8 cellular contexts compared by ENCODE assay signal in the genomic region with DNA sequence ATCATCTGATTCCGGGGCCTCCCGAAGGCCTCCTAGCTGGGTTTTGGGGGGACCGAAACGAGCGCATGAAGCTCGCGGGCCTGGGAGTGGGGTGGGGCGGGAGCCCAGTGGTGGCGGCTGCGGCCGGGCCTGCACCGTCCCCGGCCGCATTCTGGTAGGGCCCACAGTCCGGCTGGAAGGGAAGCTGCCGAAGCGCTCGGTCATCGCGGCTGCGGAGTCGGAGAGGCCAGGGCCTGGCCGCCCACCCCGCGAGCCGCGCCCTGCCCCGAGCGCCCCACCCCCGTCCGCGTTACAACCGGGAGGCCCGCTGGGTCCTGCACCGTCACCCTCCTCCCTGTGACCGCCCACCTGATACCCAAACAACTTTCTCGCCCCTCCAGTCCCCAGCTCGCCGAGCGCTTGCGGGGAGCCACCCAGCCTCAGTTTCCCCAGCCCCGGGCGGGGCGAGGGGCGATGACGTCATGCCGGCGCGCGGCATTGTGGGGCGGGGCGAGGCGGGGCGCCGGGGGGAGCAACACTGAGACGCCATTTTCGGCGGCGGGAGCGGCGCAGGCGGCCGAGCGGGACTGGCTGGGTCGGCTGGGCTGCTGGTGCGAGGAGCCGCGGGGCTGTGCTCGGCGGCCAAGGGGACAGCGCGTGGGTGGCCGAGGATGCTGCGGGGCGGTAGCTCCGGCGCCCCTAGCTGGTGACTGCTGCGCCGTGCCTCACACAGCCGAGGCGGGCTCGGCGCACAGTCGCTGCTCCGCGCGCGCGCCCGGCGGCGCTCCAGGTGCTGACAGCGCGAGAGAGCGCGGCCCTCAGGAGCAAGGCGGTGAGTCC. TPM values are rescaled to one million over a fixed set of nuclear protein-coding genes. Genes with fewer than 3 reads are reported as not detected.
DNase-seq lines count a peak whose midpoint lies in the region; ATAC-seq and TF ChIP-seq lines count a peak whose summit lies in the region.

Gene KLC1, plus strand, starts transcription at position 528 of the 819 bp plus-strand sequence. CDS start 25,354 bp downstream, outside the sequence.

- ATAC-seq in HG02840 (IDR thresholded peaks at IDR 0.05; ENCODE audit: low FRiP score, unreplicated experiment) (peak; percentile 61), left lung (peak; percentile 81)

- H3K9me3 ChIP-seq in left lung: no peaks in the 10 kb centered on the region

- peak; percentile 51 to 77 for DNase-seq in NCI-H446 (lab: John Stamatoyannopoulos, UW)
- no peak for DNase-seq in NCI-H446 treated with DMSO at 0.1 percent for 48 hours (lab: John Stamatoyannopoulos, UW)
- peak; percentile 33 for DNase-seq in NCI-H2107 treated with DMSO at 0.1 percent for 48 hours (lab: John Stamatoyannopoulos, UW; ENCODE audit: unreplicated experiment)
- DNase-seq in activated CD4-positive, alpha-beta T cell treated with anti-CD3 and anti-CD28 coated beads, Interleukin-2, amount 50 U/mL, for 1 hour: peak; percentile 85
- peak; percentile 69 for DNase-seq in dedifferentiated amniotic fluid mesenchymal stem cell (ENCODE audit: extremely low spot score)
- DNase-seq in left lung: peak; percentile 87 to 96
- peak; percentile 76 for DNase-seq in stimulated activated CD4-positive, alpha-beta T cell treated with anti-CD3 and anti-CD28 coated beads, Interleukin-2, amount 100 ng/mL, for 4 hours (ENCODE audit: low read depth)

- peaks cover 37 to 78% of the 10 kb centered on the region in 2 donors for H3K4me1 ChIP-seq in left lung

- intact Hi-C loops in left lung (cut with DNase I): no loop called here

- H3K36me3 ChIP-seq in left lung: peaks cover 0 to 12% of the 10 kb centered on the region in 2 donors

- H3K27ac ChIP-seq in left lung: peak within 1 kb of the TSS; percentile 94 to 98

- peak within 1 kb of the TSS; percentile 87 to 100 for H3K4me3 ChIP-seq in left lung

- no peak for TF ChIP-seq CTCF in left lung (IDR thresholded peaks at IDR 0.05)

- no peaks in the 10 kb centered on the region for H3K27me3 ChIP-seq in left lung

RNA-seq across cellular contexts. Expression of gene KLC1, which starts in this region (rescaled TPM):
- total RNA-seq in left lung: 100 to 1,000 TPM; 152 to 167 TPM
